37 cellular contexts compared by ENCODE assay signal in the genomic region with DNA sequence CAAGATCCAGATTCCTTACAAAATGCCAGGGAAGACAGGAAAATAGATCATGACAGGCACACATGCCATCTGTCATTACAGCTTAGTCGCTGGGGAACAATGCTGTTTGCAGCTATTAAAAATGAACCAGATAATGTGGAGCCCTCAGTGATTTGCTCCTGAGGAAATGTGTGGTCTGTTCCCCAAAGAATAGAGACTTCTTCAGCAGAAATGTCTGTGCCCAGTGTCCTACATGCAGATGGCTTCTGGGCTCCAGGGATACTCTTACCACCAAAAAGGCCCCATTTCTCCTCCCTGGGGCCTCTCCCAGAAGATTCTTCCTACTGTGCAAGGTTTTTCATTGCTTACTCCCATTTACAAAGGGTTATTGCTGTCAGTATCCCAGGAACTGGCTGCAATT.
"Had no signal": no experiment of that assay in that cellular context is flagged by ENCODE, and none has a peak within 500 bp of the region (broad histone marks: within the 10 kb centered on the region; RNA-seq: fewer than 3 reads in every experiment).

No MANE protein-coding gene starts in this region.

- H3K27ac ChIP-seq: adrenal gland, body of pancreas, brain microvascular endothelial cell, breast epithelium, VCaP had no signal

- H3K9me3 ChIP-seq: adrenal gland, body of pancreas, breast epithelium had no signal

- H3K4me1 ChIP-seq: adrenal gland, body of pancreas, breast epithelium had no signal

- FAIRE-seq: astrocyte, TTC549 had no signal

- H3K9me3 Mint-ChIP-seq: activated B cell treated with CpG ODN at 0.5 μM for 24 hours; activated CD4-positive, alpha-beta memory T cell treated with anti-CD3 and anti-CD28 coated beads for 36 hours; activated CD4-positive, alpha-beta T cell treated with anti-CD3 and anti-CD28 coated beads, Interleukin-2, amount 10 ng/mL, durations not matched to agents 24 days and 14 days; activated CD8-positive, alpha-beta T cell treated with anti-CD3 and anti-CD28 coated beads for 36 hours; activated naive CD4-positive, alpha-beta T cell treated with anti-CD3 and anti-CD28 coated beads for 36 hours; activated naive CD4-positive, alpha-beta T cell treated with anti-CD3 and anti-CD28 coated beads, Interleukin-2, amount 50 U/mL, for 72 hours; activated naive CD8-positive, alpha-beta T cell treated with anti-CD3 and anti-CD28 coated beads for 36 hours; activated T-cell treated with anti-CD3 and anti-CD28 coated beads, Interleukin-2, amount 50 U/mL, for 4 hours; activated T-helper 1 cell treated with anti-CD3 and anti-CD28 coated beads, Interleukin-12 subunit alpha, Interleukin-12 subunit beta, Interleukin-2, Interleukin-4 antibody, amounts not matched to agents 30 ng/mL and 10 ng/mL and 1 ng/mL, durations not matched to agents 14 hours and 24 hours and 36 hours; T-helper 2 cell treated with Interferon-gamma antibody and Interleukin-4, amounts not matched to agents 5 μg/mL and 100 μg/mL, for 36 hours had no signal

- H3K27ac Mint-ChIP-seq: activated B cell treated with CpG ODN at 0.5 μM for 24 hours; activated CD4-positive, alpha-beta memory T cell treated with anti-CD3 and anti-CD28 coated beads for 36 hours; activated CD4-positive, alpha-beta T cell treated with anti-CD3 and anti-CD28 coated beads, Interleukin-2, amount 10 ng/mL, durations not matched to agents 24 days and 14 days; activated CD8-positive, alpha-beta T cell treated with anti-CD3 and anti-CD28 coated beads for 36 hours; activated naive CD4-positive, alpha-beta T cell treated with anti-CD3 and anti-CD28 coated beads for 36 hours; activated naive CD4-positive, alpha-beta T cell treated with anti-CD3 and anti-CD28 coated beads, Interleukin-2, amount 50 U/mL, for 72 hours; activated naive CD8-positive, alpha-beta T cell treated with anti-CD3 and anti-CD28 coated beads for 36 hours; activated T-cell treated with anti-CD3 and anti-CD28 coated beads, Interleukin-2, amount 50 U/mL, for 72 hours; activated T-helper 1 cell treated with anti-CD3 and anti-CD28 coated beads, Interleukin-12 subunit alpha, Interleukin-12 subunit beta, Interleukin-2, Interleukin-4 antibody, amounts not matched to agents 30 ng/mL and 10 ng/mL and 1 ng/mL, durations not matched to agents 14 hours and 24 hours and 36 hours; activated T-helper 17 cell treated with anti-CD3 and anti-CD28 coated beads, Interleukin-2, amount 50 U/mL, for 72 hours; T-cell; T-helper 2 cell treated with Interferon-gamma antibody and Interleukin-4, amounts not matched to agents 5 μg/mL and 100 μg/mL, for 36 hours had no signal

- H3K27me3 ChIP-seq: adrenal gland, body of pancreas, brain microvascular endothelial cell, breast epithelium had no signal

- H3K4me3 Mint-ChIP-seq: activated B cell treated with CpG ODN at 0.5 μM for 24 hours; activated CD4-positive, alpha-beta memory T cell treated with anti-CD3 and anti-CD28 coated beads for 36 hours; activated CD4-positive, alpha-beta T cell treated with anti-CD3 and anti-CD28 coated beads, Interleukin-2, amount 10 ng/mL, durations not matched to agents 24 days and 14 days; activated CD8-positive, alpha-beta T cell treated with anti-CD3 and anti-CD28 coated beads for 36 hours; activated naive CD4-positive, alpha-beta T cell treated with anti-CD3 and anti-CD28 coated beads for 36 hours; activated naive CD8-positive, alpha-beta T cell treated with anti-CD3 and anti-CD28 coated beads for 36 hours; activated T-cell treated with anti-CD3 and anti-CD28 coated beads, Interleukin-2, amount 50 U/mL, for 4 hours; activated T-cell treated with anti-CD3 and anti-CD28 coated beads, Interleukin-2, amount 50 U/mL, for 72 hours; activated T-helper 1 cell treated with anti-CD3 and anti-CD28 coated beads, Interleukin-12 subunit alpha, Interleukin-12 subunit beta, Interleukin-2, Interleukin-4 antibody, amounts not matched to agents 30 ng/mL and 10 ng/mL and 1 ng/mL, durations not matched to agents 14 hours and 24 hours and 36 hours; activated T-helper 17 cell treated with anti-CD3 and anti-CD28 coated beads, Interleukin-2, amount 50 U/mL, for 72 hours; central memory CD8-positive, alpha-beta T cell; T-cell; T-helper 2 cell treated with Interferon-gamma antibody and Interleukin-4, amounts not matched to agents 5 μg/mL and 100 μg/mL, for 36 hours had no signal

- H3K36me3 Mint-ChIP-seq: activated CD4-positive, alpha-beta memory T cell treated with anti-CD3 and anti-CD28 coated beads for 36 hours; activated naive CD4-positive, alpha-beta T cell treated with anti-CD3 and anti-CD28 coated beads, Interleukin-2, amount 50 U/mL, for 72 hours; activated naive CD8-positive, alpha-beta T cell treated with anti-CD3 and anti-CD28 coated beads for 36 hours; T-cell had no signal

- H3K4me1 Mint-ChIP-seq: activated B cell treated with CpG ODN at 0.5 μM for 24 hours; activated CD4-positive, alpha-beta T cell treated with anti-CD3 and anti-CD28 coated beads, Interleukin-2, amount 10 ng/mL, durations not matched to agents 24 days and 14 days; activated naive CD8-positive, alpha-beta T cell treated with anti-CD3 and anti-CD28 coated beads for 36 hours; activated T-helper 17 cell treated with anti-CD3 and anti-CD28 coated beads, Interleukin-2, amount 50 U/mL, for 72 hours; central memory CD8-positive, alpha-beta T cell; T-cell had no signal

- DNase-seq: activated B cell treated with CpG ODN at 0.5 μM for 24 hours; activated CD4-positive, alpha-beta memory T cell treated with anti-CD3 and anti-CD28 coated beads for 36 hours; activated CD4-positive, alpha-beta T cell treated with anti-CD3 and anti-CD28 coated beads for 4 hours; activated CD4-positive, alpha-beta T cell treated with anti-CD3 and anti-CD28 coated beads, Interleukin-2, amount 10 ng/mL, durations not matched to agents 24 days and 14 days; activated CD4-positive, alpha-beta T cell treated with anti-CD3 and anti-CD28 coated beads, Interleukin-2, amount 50 U/mL, for 1 hour; activated CD4-positive, alpha-beta T cell treated with anti-CD3 and anti-CD28 coated beads, Interleukin-2, amount 50 U/mL, for 4 hours; activated CD4-positive, CD25-positive, alpha-beta regulatory T cell treated with anti-CD3 and anti-CD28 coated beads, Interleukin-2, amount 50 U/mL, for 72 hours; activated CD8-positive, alpha-beta memory T cell treated with anti-CD3 and anti-CD28 coated beads, Interleukin-2, amount 50 U/mL, for 4 hours; activated CD8-positive, alpha-beta T cell treated with anti-CD3 and anti-CD28 coated beads for 36 hours; activated effector memory CD4-positive, alpha-beta T cell treated with anti-CD3 and anti-CD28 coated beads, Interleukin-2, amount 50 U/mL, for 16 hours; activated gamma-delta T cell treated with Interleukin-2 at 50 U/mL for 16 hours; activated naive CD4-positive, alpha-beta T cell; activated naive CD4-positive, alpha-beta T cell treated with anti-CD3 and anti-CD28 coated beads for 36 hours; activated naive CD4-positive, alpha-beta T cell treated with anti-CD3 and anti-CD28 coated beads, Interleukin-2, amount 50 U/mL, for 16 hours; activated naive CD8-positive, alpha-beta T cell treated with anti-CD3 and anti-CD28 coated beads for 36 hours; activated T-cell treated with anti-CD3 and anti-CD28 coated beads for 4 hours; activated T-cell treated with anti-CD3 and anti-CD28 coated beads, Interleukin-2, amount 50 U/mL, for 1 hour; activated T-cell treated with anti-CD3 and anti-CD28 coated beads, Interleukin-2, amount 50 U/mL, for 4 hours; activated T-cell treated with anti-CD3 and anti-CD28 coated beads, Interleukin-2, amount 50 U/mL, for 72 hours; adrenal gland; amniotic stem cell; aorta; body of pancreas; brain microvascular endothelial cell; cerebellar nuclear complex; T-cell; T-helper 2 cell; T-helper 9 cell had no signal

- H3K4me3 ChIP-seq: adrenal gland, body of pancreas, breast epithelium had no signal

- H3K27me3 Mint-ChIP-seq: activated B cell treated with CpG ODN at 0.5 μM for 24 hours; activated CD4-positive, alpha-beta memory T cell treated with anti-CD3 and anti-CD28 coated beads for 36 hours; activated CD4-positive, alpha-beta T cell treated with anti-CD3 and anti-CD28 coated beads, Interleukin-2, amount 10 ng/mL, durations not matched to agents 24 days and 14 days; activated naive CD8-positive, alpha-beta T cell treated with anti-CD3 and anti-CD28 coated beads for 36 hours; activated T-helper 17 cell treated with anti-CD3 and anti-CD28 coated beads, Interleukin-2, amount 50 U/mL, for 72 hours; central memory CD8-positive, alpha-beta T cell; T-cell had no signal

- H3K36me3 ChIP-seq: adrenal gland, brain microvascular endothelial cell, breast epithelium had no signal
